2 cellular contexts compared by ENCODE assay signal in genomic region chr3:33278106-33278672, GRCh38.
TF ChIP-seq lines count a peak whose summit lies in the region.

No MANE protein-coding gene starts in this region.

TF ChIP-seq in H1, 55 proteins besides CTCF, POLR2A, EP300 and RAD21:
- no peak for TF ChIP-seq GABPA (IDR thresholded peaks at IDR 0.05; ENCODE audit: borderline replicate concordance, insufficient read depth, low read length)
- no peak for TF ChIP-seq NRF1 (IDR thresholded peaks at IDR 0.05; ENCODE audit: low read depth, low read length)
- TF ChIP-seq BACH1 (IDR thresholded peaks at IDR 0.05; ENCODE audit: low read length), result no peak

TF ChIP-seq in neural cell, 6 proteins besides CTCF, POLR2A, EP300 and RAD21:
- TF ChIP-seq EZH2 (IDR thresholded peaks at IDR 0.05; ENCODE audit: borderline replicate concordance, insufficient read depth, low read length, poor library complexity, severe bottlenecking) (no peak), MXI1 (conservative IDR thresholded peaks at IDR 0.05; ENCODE audit: poor library complexity, severe bottlenecking) (no peak), SMC3 (conservative IDR thresholded peaks at IDR 0.05; ENCODE audit: poor library complexity) (no peak), POLR2AphosphoS5 (IDR thresholded peaks at IDR 0.05) (no peak), REST (IDR thresholded peaks at IDR 0.05; ENCODE audit: borderline replicate concordance) (no peak), TAF1 (IDR thresholded peaks at IDR 0.05; ENCODE audit: low read depth) (no peak)
